Comparison of ENCODE assay signal across 18 cellular contexts in genomic region chr4:120672558-120673147, GRCh38.
A peak's percentile ranks its signal among the peaks of the same experiment; 100 is the strongest.
DNase-seq lines count a peak whose midpoint lies in the region; TF ChIP-seq lines count a peak whose summit lies in the region.
"Had no signal": no experiment of that assay in that cellular context is flagged by ENCODE, and none has a peak within 500 bp of the region (broad histone marks: within the 10 kb centered on the region; RNA-seq: fewer than 3 reads in every experiment).

No MANE protein-coding gene starts in this region.

- no peak overlapping the region for H2AK5ac ChIP-seq in mesenchymal stem cell (ENCODE audit: low read length, severe bottlenecking)

- H3K79me1 ChIP-seq in mesenchymal stem cell (replicated peaks; ENCODE audit: low read length, poor library complexity, severe bottlenecking), result no peaks in the 10 kb centered on the region

- TF ChIP-seq CTCF in AG10803 (conservative IDR thresholded peaks at IDR 0.05; ENCODE audit: low read length), result no peak
- no peak for TF ChIP-seq CTCF in brain microvascular endothelial cell (IDR thresholded peaks at IDR 0.05; ENCODE audit: low read depth, low read length, missing control alignments)

- H3K9me3 ChIP-seq in HUES48 (ENCODE audit: control insufficient read depth, insufficient read depth, low read length) (no peaks in the 10 kb centered on the region), mesenchymal stem cell (ENCODE audit: control insufficient read depth, low read length) (peaks cover 25% of the 10 kb centered on the region)

- H3K14ac ChIP-seq in mesenchymal stem cell (ENCODE audit: low read length in 2 of 2), result no peak overlapping the region

- H3K27ac ChIP-seq in HUES48 (ENCODE audit: low read depth, low read length) (peak overlapping the region; percentile 86), brain microvascular endothelial cell (no peak overlapping the region), mesenchymal stem cell (ENCODE audit: low read length, poor library complexity, severe bottlenecking) (no peak overlapping the region)
- H3K27ac ChIP-seq: BLaER1 treated with 17β-estradiol and CSF1 and Interleukin-3, amounts not matched to agents 10 nM and 100 nM; GM23248; HL-60; KMS-11; PC-9; SK-N-MC had no signal

- in situ Hi-C loops in brain microvascular endothelial cell (cut with HindIII; ENCODE audit: low pct_ligation_motif_present, low sequenced_read_pairs), result no loop called here

- no peak overlapping the region for H2BK15ac ChIP-seq in mesenchymal stem cell (ENCODE audit: low read depth, poor library complexity, severe bottlenecking)

- WGBS in mesenchymal stem cell, result 100% methylated on average over 1 of the region's 5 CpGs

- H3K4me3 ChIP-seq in AG10803 (ENCODE audit: low read length) (no peak overlapping the region), HUES48 (ENCODE audit: low read depth, low read length) (no peak overlapping the region), brain microvascular endothelial cell (ENCODE audit: low read depth, low read length) (no peak overlapping the region), mesenchymal stem cell (ENCODE audit: insufficient read depth in 1 of 2, low read depth in 1 of 2, low read length in 2 of 2) (peak overlapping the region in 1 of 2 experiments; percentile 23)
- H3K4me3 ChIP-seq: BLaER1 treated with 17β-estradiol and CSF1 and Interleukin-3, amounts not matched to agents 10 nM and 100 nM; GM23248; PC-9; SK-N-MC had no signal

- H3K4me1 ChIP-seq in HUES48 (ENCODE audit: control insufficient read depth, insufficient read depth, low read length) (peaks cover 32% of the 10 kb centered on the region), mesenchymal stem cell (ENCODE audit: control insufficient read depth, insufficient read depth, low read depth, low read length) (no peaks in the 10 kb centered on the region)
- H3K4me1 ChIP-seq: BLaER1 treated with 17β-estradiol and CSF1 and Interleukin-3, amounts not matched to agents 10 nM and 100 nM had no signal

- H3K4ac ChIP-seq in mesenchymal stem cell (ENCODE audit: low read depth in 1 of 2, low read length in 2 of 2), result no peak overlapping the region

- H2BK12ac ChIP-seq in mesenchymal stem cell (ENCODE audit: low read length in 2 of 2), result no peak overlapping the region

- no peak overlapping the region for H4K91ac ChIP-seq in mesenchymal stem cell (ENCODE audit: low read length)

- H3K9ac ChIP-seq in HUES48 (ENCODE audit: low read depth, low read length) (0 out of 2 replicates have a peak overlapping the region, but pooled peaks have one; percentile 29), mesenchymal stem cell (ENCODE audit: low read length) (no peak overlapping the region)
- H3K9ac ChIP-seq: BLaER1 treated with 17β-estradiol and CSF1 and Interleukin-3, amounts not matched to agents 10 nM and 100 nM; GM23248; KMS-11 had no signal

- H2BK5ac ChIP-seq in mesenchymal stem cell (ENCODE audit: low read depth, low read length, poor library complexity, severe bottlenecking), result no peak overlapping the region

- H3K36me3 ChIP-seq in HUES48 (ENCODE audit: control insufficient read depth, insufficient read depth, low read length), result no peaks in the 10 kb centered on the region
- H3K36me3 ChIP-seq in brain microvascular endothelial cell (replicated peaks), result no peaks in the 10 kb centered on the region
- peaks cover 0 to 8% of the 10 kb centered on the region in 2 experiments for H3K36me3 ChIP-seq in mesenchymal stem cell (ENCODE audit: control insufficient read depth in 1 of 2, insufficient read depth in 2 of 2, low read depth in 1 of 2, low read length in 2 of 2)
- H3K36me3 ChIP-seq: BLaER1 treated with 17β-estradiol and CSF1 and Interleukin-3, amounts not matched to agents 10 nM and 100 nM had no signal

- H4K8ac ChIP-seq in mesenchymal stem cell (ENCODE audit: low read length), result no peak overlapping the region

- H2BK120ac ChIP-seq in mesenchymal stem cell (ENCODE audit: low read depth, low read length), result no peak overlapping the region

- no peak overlapping the region for H3K23ac ChIP-seq in mesenchymal stem cell (ENCODE audit: low read length in 2 of 2)

- H2AFZ ChIP-seq in mesenchymal stem cell (ENCODE audit: low read depth, low read length), result no peak overlapping the region
- H2AFZ ChIP-seq: GM23248, PC-9 had no signal

- DNase-seq in AG10803 (ENCODE audit: low read depth) (peak; percentile 5), brain microvascular endothelial cell (peak; percentile 33), mesenchymal stem cell (peak; percentile 37), HuH-7 (ENCODE audit: low spot score) (no peak), DMS 273 (lab: John Stamatoyannopoulos, UW; ENCODE audit: unreplicated experiment) (no peak), activated gamma-delta T cell (lab: John Stamatoyannopoulos, UW) (no peak)
- no peak for DNase-seq in stimulated activated CD4-positive, alpha-beta T cell treated with anti-CD3 and anti-CD28 coated beads, Interleukin-2, amount 100 ng/mL, for 24 hours
- DNase-seq: 8988T, DMS 273 treated with DMSO at 0.1 percent for 48 hours, GM23248, NCI-H1092, NCI-H345, PC-9 had no signal

- H3K4me2 ChIP-seq in mesenchymal stem cell (ENCODE audit: low read length, poor library complexity, severe bottlenecking), result no peak overlapping the region
- H3K4me2 ChIP-seq: BLaER1 treated with 17β-estradiol and CSF1 and Interleukin-3, amounts not matched to agents 10 nM and 100 nM; KMS-11; PC-9 had no signal

- H3K18ac ChIP-seq in mesenchymal stem cell (ENCODE audit: low read depth in 1 of 2, low read length in 2 of 2), result no peak overlapping the region

- no peaks in the 10 kb centered on the region for H3K27me3 ChIP-seq in HUES48 (ENCODE audit: control insufficient read depth, insufficient read depth, low read length)
- H3K27me3 ChIP-seq in brain microvascular endothelial cell (replicated peaks), result no peaks in the 10 kb centered on the region
- H3K27me3 ChIP-seq in mesenchymal stem cell (ENCODE audit: control insufficient read depth in 1 of 2, insufficient read depth in 1 of 2, low read length in 2 of 2), result no peaks in the 10 kb centered on the region
- H3K27me3 ChIP-seq: BLaER1 treated with 17β-estradiol and CSF1 and Interleukin-3, amounts not matched to agents 10 nM and 100 nM had no signal

Comparison
In these comparisons a context has a peak if more than half of its experiments do, and no peak if none do; other contexts are left out.
1. DNase-seq: peak in AG10803 (single experiment), brain microvascular endothelial cell (single experiment) and mesenchymal stem cell (single experiment); none in stimulated activated CD4-positive, alpha-beta T cell treated with anti-CD3 and anti-CD28 coated beads, Interleukin-2, amount 100 ng/mL, for 24 hours (0 of 2), HuH-7 (single experiment), DMS 273 (single experiment) and activated gamma-delta T cell (single experiment).